In the genomic region with DNA sequence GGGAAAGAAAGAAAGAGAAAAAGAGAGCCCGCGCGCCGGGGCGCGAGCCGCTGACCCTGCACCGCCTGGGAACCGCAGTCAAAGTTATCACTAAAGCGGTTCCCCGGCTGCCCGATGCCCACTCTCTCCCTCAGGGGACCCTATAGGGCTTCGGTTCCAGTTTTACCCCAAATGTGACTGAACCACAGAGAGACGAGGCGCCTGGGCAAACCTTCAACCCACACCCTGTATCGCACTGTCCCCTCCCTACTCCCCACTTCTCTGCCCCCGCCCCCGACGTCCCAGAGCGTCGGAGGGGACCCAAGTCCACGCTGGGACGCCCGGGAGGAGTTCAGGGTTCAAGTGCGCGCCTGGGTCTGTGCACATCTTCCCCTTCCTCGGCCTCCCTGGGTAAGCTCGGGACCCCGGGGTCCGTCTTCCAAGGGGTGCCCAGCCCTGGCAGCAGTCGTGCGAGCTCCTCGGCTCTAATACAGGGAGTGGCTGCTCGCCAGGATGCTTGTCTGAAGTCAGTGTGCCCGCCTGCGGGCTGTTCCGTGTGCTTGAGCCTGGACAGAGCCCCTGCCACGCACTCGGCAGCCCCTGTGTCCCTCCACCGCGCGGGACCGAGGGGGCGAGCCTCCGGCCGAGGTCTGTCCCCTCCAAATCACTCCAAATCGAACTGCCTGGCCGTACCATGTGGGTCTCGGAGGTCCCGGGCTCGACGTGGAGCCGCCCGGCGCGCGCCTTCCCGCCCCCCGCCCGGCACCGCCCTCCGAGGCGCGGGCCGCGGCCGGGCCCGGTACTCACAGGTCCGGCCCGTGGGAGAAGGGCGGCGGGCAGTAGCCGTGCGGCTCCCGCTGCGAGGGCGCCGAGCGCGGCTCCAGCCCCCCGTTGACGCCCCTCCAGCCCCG, we compare ENCODE assay signal across 8 cellular contexts. TPM values are rescaled to one million over a fixed set of nuclear protein-coding genes. Genes with fewer than 3 reads are reported as not detected.
DNase-seq lines count a peak whose midpoint lies in the region; ATAC-seq and TF ChIP-seq lines count a peak whose summit lies in the region.

No MANE protein-coding gene starts in this region.

- TF ChIP-seq CTCF in epithelial cell of proximal tubule (conservative IDR thresholded peaks at IDR 0.05; ENCODE audit: low read depth, low read length) (no peak), upper lobe of right lung (IDR thresholded peaks at IDR 0.05) (no peak)

- peaks cover 9 to 23% (median 16%) of the 10 kb centered on the region in 4 donors for H3K4me1 Mint-ChIP-seq in CD4-positive, CD25-positive, alpha-beta regulatory T cell
- H3K4me1 Mint-ChIP-seq in activated CD4-positive, alpha-beta T cell treated with anti-CD3 and anti-CD28 coated beads, Interleukin-2, amount 10 ng/mL, durations not matched to agents 7 days and 5 days: peaks cover 23% of the 10 kb centered on the region
- peaks cover 10 to 17% (median 13%) of the 10 kb centered on the region in 3 donors for H3K4me1 Mint-ChIP-seq in naive B cell

- no peak overlapping the region for H3K27ac Mint-ChIP-seq in CD4-positive, CD25-positive, alpha-beta regulatory T cell
- peak overlapping the region; percentile 63 for H3K27ac Mint-ChIP-seq in activated CD4-positive, alpha-beta T cell treated with anti-CD3 and anti-CD28 coated beads, Interleukin-2, amount 10 ng/mL, durations not matched to agents 7 days and 5 days
- H3K27ac Mint-ChIP-seq in naive B cell: peak overlapping the region in 2 of 6 donors; percentile 6 to 59

- peak overlapping the region; percentile 81 to 96 (median 88) for H3K4me3 Mint-ChIP-seq in CD4-positive, CD25-positive, alpha-beta regulatory T cell
- H3K4me3 Mint-ChIP-seq in activated CD4-positive, alpha-beta T cell treated with anti-CD3 and anti-CD28 coated beads, Interleukin-2, amount 10 ng/mL, durations not matched to agents 7 days and 5 days: peak overlapping the region; percentile 75
- H3K4me3 Mint-ChIP-seq in naive B cell: peak overlapping the region; percentile 84 to 92 (median 89)

- H3K36me3 Mint-ChIP-seq in CD4-positive, CD25-positive, alpha-beta regulatory T cell: no peaks in the 10 kb centered on the region
- H3K36me3 Mint-ChIP-seq in activated CD4-positive, alpha-beta T cell treated with anti-CD3 and anti-CD28 coated beads, Interleukin-2, amount 10 ng/mL, durations not matched to agents 7 days and 5 days (ENCODE audit: low read depth): no peaks in the 10 kb centered on the region
- H3K36me3 Mint-ChIP-seq in naive B cell: no peaks in the 10 kb centered on the region

- H3K4me1 ChIP-seq in CD4-positive, CD25-positive, alpha-beta regulatory T cell (ENCODE audit: control insufficient read depth, insufficient read depth, low read length, poor library complexity, severe bottlenecking): peaks cover 21% of the 10 kb centered on the region
- peaks cover 5% of the 10 kb centered on the region for H3K4me1 ChIP-seq in upper lobe of right lung

- H3K27me3 ChIP-seq in CD4-positive, CD25-positive, alpha-beta regulatory T cell (ENCODE audit: control insufficient read depth, insufficient read depth, low read length): peaks cover 36% of the 10 kb centered on the region
- peaks cover 37% of the 10 kb centered on the region for H3K27me3 ChIP-seq in upper lobe of right lung

- peak in 2 of 3 donors; percentile 11 to 24 for DNase-seq in CD4-positive, CD25-positive, alpha-beta regulatory T cell
- peak; percentile 12 for DNase-seq in activated CD4-positive, alpha-beta T cell treated with anti-CD3 and anti-CD28 coated beads, Interleukin-2, amount 10 ng/mL, durations not matched to agents 7 days and 5 days
- DNase-seq in epithelial cell of proximal tubule (ENCODE audit: low read depth) (no peak), naive B cell (peak; percentile 14), upper lobe of right lung (peak; percentile 66)

- no peaks in the 10 kb centered on the region for H3K9me3 ChIP-seq in CD4-positive, CD25-positive, alpha-beta regulatory T cell (ENCODE audit: control insufficient read depth in 2 of 2, low read length in 2 of 2)
- no peaks in the 10 kb centered on the region for H3K9me3 ChIP-seq in upper lobe of right lung

- peak; percentile 25 to 39 for ATAC-seq in CD4-positive, CD25-positive, alpha-beta regulatory T cell (ENCODE audit: low read depth in 2 of 2)
- ATAC-seq in GM19463 (IDR thresholded peaks at IDR 0.05; ENCODE audit: unreplicated experiment) (peak; percentile 25), HG03520 (IDR thresholded peaks at IDR 0.05; ENCODE audit: unreplicated experiment) (peak; percentile 27), naive B cell (ENCODE audit: low read depth in 2 of 2) (peak; percentile 31 to 45), upper lobe of right lung (peak; percentile 58), HG03097 (IDR thresholded peaks at IDR 0.05; ENCODE audit: low FRiP score, unreplicated experiment) (no peak)

- intact Hi-C loops in upper lobe of right lung (cut with DNase I): no loop called here

- CTCF ChIA-PET in activated CD4-positive, alpha-beta T cell treated with anti-CD3 and anti-CD28 coated beads, Interleukin-2, amount 10 ng/mL, durations not matched to agents 7 days and 5 days (lab: Charles Lee): interaction anchor here (0.6 to 1.4 kb wide), 2 partner anchors 17 to 971 kb away, joined by 3 to 4 read pairs; no protein-coding TSS in a partner anchor

- no peaks in the 10 kb centered on the region for H3K9me3 Mint-ChIP-seq in CD4-positive, CD25-positive, alpha-beta regulatory T cell
- no peaks in the 10 kb centered on the region for H3K9me3 Mint-ChIP-seq in activated CD4-positive, alpha-beta T cell treated with anti-CD3 and anti-CD28 coated beads, Interleukin-2, amount 10 ng/mL, durations not matched to agents 7 days and 5 days
- no peaks in the 10 kb centered on the region for H3K9me3 Mint-ChIP-seq in naive B cell

- no peaks in the 10 kb centered on the region for H3K36me3 ChIP-seq in CD4-positive, CD25-positive, alpha-beta regulatory T cell (ENCODE audit: control insufficient read depth, insufficient read depth, low read length)
- no peaks in the 10 kb centered on the region for H3K36me3 ChIP-seq in upper lobe of right lung

- peak overlapping the region; percentile 76 for H3K4me3 ChIP-seq in CD4-positive, CD25-positive, alpha-beta regulatory T cell (ENCODE audit: low read depth, low read length)
- H3K4me3 ChIP-seq in epithelial cell of proximal tubule (ENCODE audit: low read depth, low read length): peak overlapping the region; percentile 54
- peak overlapping the region; percentile 60 for H3K4me3 ChIP-seq in upper lobe of right lung

- no peak overlapping the region for H3K27ac ChIP-seq in CD4-positive, CD25-positive, alpha-beta regulatory T cell (ENCODE audit: insufficient read depth, low read length, poor library complexity, severe bottlenecking)
- H3K27ac ChIP-seq in upper lobe of right lung: no peak overlapping the region

- POLR2A ChIA-PET in activated CD4-positive, alpha-beta T cell treated with anti-CD3 and anti-CD28 coated beads, Interleukin-2, amount 10 ng/mL, durations not matched to agents 7 days and 5 days (lab: Charles Lee): no interaction called here

- H3K27me3 Mint-ChIP-seq in CD4-positive, CD25-positive, alpha-beta regulatory T cell: peaks cover 71% of the 10 kb centered on the region
- H3K27me3 Mint-ChIP-seq in activated CD4-positive, alpha-beta T cell treated with anti-CD3 and anti-CD28 coated beads, Interleukin-2, amount 10 ng/mL, durations not matched to agents 7 days and 5 days: peaks cover 53% of the 10 kb centered on the region
- H3K27me3 Mint-ChIP-seq in naive B cell: peaks cover 61 to 70% (median 68%) of the 10 kb centered on the region in 3 donors

RNA-seq across cellular contexts. Expression of a gene that starts 0.9 kb away (rescaled TPM):
- total RNA-seq in CD4-positive, CD25-positive, alpha-beta regulatory T cell: 0.52 TPM
- polyA plus RNA-seq in CD4-positive, CD25-positive, alpha-beta regulatory T cell: not detected
- under 1 TPM; 0.85 to 0.94 TPM for total RNA-seq in activated CD4-positive, alpha-beta T cell treated with anti-CD3 and anti-CD28 coated beads, Interleukin-2, amount 10 ng/mL, durations not matched to agents 7 days and 5 days
- total RNA-seq in epithelial cell of proximal tubule: 0.06 and 0.07 TPM in 2 replicates
- polyA plus RNA-seq in naive B cell (ENCODE audit: low read depth in 6 of 6): not detected
- 2.1 TPM for total RNA-seq in upper lobe of right lung
